In genomic region chr4:54942735-54943134, GRCh38 we compare ENCODE assay signal across 11 cellular contexts.
DNase-seq lines count a peak whose midpoint lies in the region; ATAC-seq and TF ChIP-seq lines count a peak whose summit lies in the region.
"Had no signal": no experiment of that assay in that cellular context is flagged by ENCODE, and none has a peak within 500 bp of the region (broad histone marks: within the 10 kb centered on the region; RNA-seq: fewer than 3 reads in every experiment).

No MANE protein-coding gene starts in this region.

- H4K20me1 ChIP-seq in DOHH2 (ENCODE audit: control insufficient read depth, insufficient read depth, low read depth, low read length) (no peaks in the 10 kb centered on the region), osteoblast (ENCODE audit: insufficient read depth, low read length) (no peaks in the 10 kb centered on the region), GM23248 (ENCODE audit: insufficient read depth) (no peaks in the 10 kb centered on the region)

- H3K27ac ChIP-seq in DOHH2 (ENCODE audit: low read depth, low read length) (peak overlapping the region; percentile 56; the same call in 1 of the 2 replicates), osteoblast (ENCODE audit: low read depth, low read length) (no peak overlapping the region), GM23248 (no peak overlapping the region)

- no peak for TF ChIP-seq CTCF in DOHH2 (IDR thresholded peaks at IDR 0.05; ENCODE audit: low read depth, low read length, poor library complexity, severe bottlenecking)
- TF ChIP-seq CTCF in endothelial cell (IDR thresholded peaks at IDR 0.05; ENCODE audit: unreplicated experiment), result no peak
- no peak for TF ChIP-seq CTCF in osteoblast (IDR thresholded peaks at IDR 0.05; ENCODE audit: extremely low read depth, low read depth, low read length)

- 44 to 51% methylated on average over 3 of the region's 3 CpGs for WGBS in GM23248 (ENCODE audit: low coverage in 1 of 2, low lambda C conversion rate in 2 of 2, missing lambda C conversion rate in 2 of 2), 2 experiments

- DNase-seq in T-helper 22 cell (ENCODE audit: low read depth) (peak; percentile 3), endothelial cell (ENCODE audit: low spot score) (no peak), osteoblast (ENCODE audit: insufficient read length, low spot score, missing footprints) (no peak), GM23248 (no peak), NCI-H1694 (lab: John Stamatoyannopoulos, UW) (no peak)
- DNase-seq: NCI-H2107, SW 1271 had no signal

- no peak overlapping the region for H3K9ac ChIP-seq in GM23248

- no peaks in the 10 kb centered on the region for H3K79me2 ChIP-seq in DOHH2 (ENCODE audit: control insufficient read depth, low read length)
- H3K79me2 ChIP-seq in osteoblast (ENCODE audit: insufficient read depth, low read length), result no peaks in the 10 kb centered on the region
- no peaks in the 10 kb centered on the region for H3K79me2 ChIP-seq in GM23248 (ENCODE audit: insufficient read depth)

- H3K9me3 ChIP-seq in DOHH2 (ENCODE audit: control insufficient read depth, insufficient read depth, low read length) (no peaks in the 10 kb centered on the region), osteoblast (ENCODE audit: low read depth, low read length) (no peaks in the 10 kb centered on the region), GM23248 (ENCODE audit: low read depth) (no peaks in the 10 kb centered on the region)

- H3K27ac Mint-ChIP-seq in endothelial cell (ENCODE audit: unreplicated experiment), result peak overlapping the region; percentile 98

- peak overlapping the region; percentile 12 for H3K4me3 Mint-ChIP-seq in endothelial cell (ENCODE audit: unreplicated experiment)

- H3K36me3 Mint-ChIP-seq in endothelial cell (ENCODE audit: low read depth, unreplicated experiment), result no peaks in the 10 kb centered on the region
- H3K36me3 Mint-ChIP-seq: brain had no signal

- no peaks in the 10 kb centered on the region; the same call in 1 of the 2 replicates for H3K27me3 ChIP-seq in DOHH2 (ENCODE audit: control insufficient read depth, low read length)
- no peaks in the 10 kb centered on the region for H3K27me3 ChIP-seq in osteoblast (ENCODE audit: insufficient read depth, low read length)
- H3K27me3 ChIP-seq in GM23248 (replicated peaks; ENCODE audit: insufficient read depth), result peaks cover 19% of the 10 kb centered on the region

- H3F3A ChIP-seq in DOHH2 (ENCODE audit: control insufficient read depth, insufficient read depth), result no peaks in the 10 kb centered on the region
- H3F3A ChIP-seq in GM23248 (ENCODE audit: insufficient read depth), result no peaks in the 10 kb centered on the region

- peaks cover 2% of the 10 kb centered on the region for H3K27me3 Mint-ChIP-seq in endothelial cell (ENCODE audit: unreplicated experiment)
- H3K27me3 Mint-ChIP-seq: brain had no signal

- ATAC-seq in HG02885 (IDR thresholded peaks at IDR 0.05; ENCODE audit: poor library complexity, unreplicated experiment) (peak; percentile 28), GM21528 (IDR thresholded peaks at IDR 0.05; ENCODE audit: low FRiP score, unreplicated experiment) (no peak)

- H3K4me3 ChIP-seq in DOHH2 (ENCODE audit: low read length) (peak overlapping the region; percentile 49; the same call in 1 of the 2 replicates), osteoblast (ENCODE audit: insufficient read depth, low read length) (no peak overlapping the region), GM23248 (no peak overlapping the region)

- H3K4me1 Mint-ChIP-seq in endothelial cell (ENCODE audit: unreplicated experiment), result peaks cover 70% of the 10 kb centered on the region

- in situ Hi-C loops in GM23248 (cut with MboI), result no loop called here

- no peaks in the 10 kb centered on the region for H3K9me3 Mint-ChIP-seq in endothelial cell (ENCODE audit: unreplicated experiment)

- H3K4me1 ChIP-seq in DOHH2 (ENCODE audit: control insufficient read depth, low read length), result peaks cover 27% of the 10 kb centered on the region
- no peaks in the 10 kb centered on the region for H3K4me1 ChIP-seq in osteoblast (ENCODE audit: insufficient read depth, low read length)
- no peaks in the 10 kb centered on the region for H3K4me1 ChIP-seq in GM23248 (ENCODE audit: insufficient read depth)

- H3K4me2 ChIP-seq in DOHH2 (ENCODE audit: low read length) (peak overlapping the region; percentile 59), osteoblast (ENCODE audit: insufficient read depth, low read length) (no peak overlapping the region), GM23248 (ENCODE audit: unreplicated experiment) (no peak overlapping the region)

- H3K36me3 ChIP-seq in DOHH2 (ENCODE audit: control insufficient read depth, low read length), result no peaks in the 10 kb centered on the region
- H3K36me3 ChIP-seq in osteoblast (ENCODE audit: insufficient read depth, low read length), result no peaks in the 10 kb centered on the region
- no peaks in the 10 kb centered on the region for H3K36me3 ChIP-seq in GM23248 (ENCODE audit: low read depth)

- H3K9me2 ChIP-seq in DOHH2 (replicated peaks; ENCODE audit: control insufficient read depth, low read length) (no peaks in the 10 kb centered on the region), GM23248 (ENCODE audit: insufficient read depth) (no peaks in the 10 kb centered on the region)

- H2AFZ ChIP-seq in osteoblast (ENCODE audit: low read length) (no peak overlapping the region), GM23248 (no peak overlapping the region)
